8 cellular contexts compared by ENCODE assay signal in the genomic region with DNA sequence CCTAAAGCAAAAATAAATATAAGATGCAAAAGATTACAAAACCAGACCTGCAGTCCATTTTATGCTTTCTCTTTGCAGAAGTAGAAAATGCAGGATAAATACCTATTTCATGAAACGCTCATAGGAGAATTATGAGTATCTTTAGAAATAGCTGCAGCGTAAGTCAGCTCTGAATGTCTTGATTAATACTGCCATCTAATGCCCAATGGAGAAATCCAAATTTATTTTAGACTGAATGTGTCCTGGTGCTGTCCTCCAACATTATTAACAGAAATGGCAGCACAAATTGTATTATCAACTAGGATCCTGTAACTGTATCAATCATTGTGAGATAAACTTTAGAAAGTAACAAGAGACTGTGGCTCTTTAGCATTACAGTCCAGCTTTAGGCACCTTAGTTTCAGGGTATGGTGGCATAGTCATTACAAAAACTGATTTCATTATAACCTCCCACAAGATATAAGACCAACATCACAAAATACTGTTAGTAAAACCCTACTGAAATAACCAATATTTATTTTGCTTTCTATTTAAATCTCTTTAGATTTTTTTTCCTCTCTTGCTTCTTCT.
DNase-seq lines count a peak whose midpoint lies in the region; ATAC-seq and TF ChIP-seq lines count a peak whose summit lies in the region.

No MANE protein-coding gene starts in this region.

- H3K9me3 ChIP-seq in left ventricle myocardium inferior (replicated peaks) = no peaks in the 10 kb centered on the region

- H3K4me1 ChIP-seq in left ventricle myocardium inferior = no peaks in the 10 kb centered on the region

- peak; percentile 43 for ATAC-seq in HG02885 (IDR thresholded peaks at IDR 0.05; ENCODE audit: poor library complexity, unreplicated experiment)
- no peak for ATAC-seq in HG03442 (IDR thresholded peaks at IDR 0.05; ENCODE audit: unreplicated experiment)
- ATAC-seq in HG02798 (IDR thresholded peaks at IDR 0.05; ENCODE audit: poor library complexity, unreplicated experiment) = no peak

- H3K4me3 ChIP-seq in left ventricle myocardium inferior = no peak overlapping the region

- intact Hi-C loops in left ventricle myocardium inferior (cut with micrococcal nuclease) = no loop called here

- no peaks in the 10 kb centered on the region for H3K36me3 ChIP-seq in left ventricle myocardium inferior

- peak; percentile 54 for TF ChIP-seq CTCF in left ventricle myocardium inferior (IDR thresholded peaks at IDR 0.05; ENCODE audit: borderline replicate concordance)

- peaks cover 52% of the 10 kb centered on the region for H3K27me3 ChIP-seq in left ventricle myocardium inferior (ENCODE audit: low read depth)

- DNase-seq in A172 (ENCODE audit: low spot score) (peak; percentile 8), SK-N-DZ (ENCODE audit: low spot score) (peak; percentile 62), left ventricle myocardium inferior (no peak), anterior cingulate cortex (lab: John Stamatoyannopoulos, UW) (no peak)
- DNase-seq in stimulated activated CD4-positive, alpha-beta T cell treated with anti-CD3 and anti-CD28 coated beads, Interleukin-2, amount 100 ng/mL, for 24 hours = no peak

- no peak overlapping the region for H3K27ac ChIP-seq in left ventricle myocardium inferior (replicated peaks)

Comparison
In these comparisons a context has a peak if more than half of its experiments do, and no peak if none do; other contexts are left out.
1. DNase-seq: peak in A172 (single experiment) and SK-N-DZ (single experiment); none in left ventricle myocardium inferior (single experiment), stimulated activated CD4-positive, alpha-beta T cell treated with anti-CD3 and anti-CD28 coated beads, Interleukin-2, amount 100 ng/mL, for 24 hours (0 of 2) and anterior cingulate cortex (0 of 58).